Comparison of ENCODE assay signal across 9 cellular contexts in the genomic region with DNA sequence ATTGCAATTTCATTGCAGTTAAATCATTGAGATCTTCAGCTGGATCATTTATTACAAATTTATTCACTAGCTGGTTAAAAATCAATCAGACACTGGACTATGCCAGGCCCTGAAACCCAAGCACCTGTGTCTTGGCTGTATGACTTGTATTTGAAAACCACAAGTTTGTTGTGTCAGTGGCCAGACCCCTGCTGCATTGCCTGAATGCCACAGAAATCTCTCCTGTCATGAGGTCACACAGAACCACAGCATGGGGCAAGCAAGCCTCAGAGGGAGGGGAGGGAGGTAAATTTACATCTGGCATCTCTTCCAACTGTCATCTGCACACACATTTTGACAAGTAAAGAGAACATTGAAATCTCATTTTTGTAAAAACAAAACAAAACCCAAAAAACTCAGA.
DNase-seq lines count a peak whose midpoint lies in the region; ATAC-seq, FAIRE-seq and TF ChIP-seq lines count a peak whose summit lies in the region.
"Had no signal": no experiment of that assay in that cellular context is flagged by ENCODE, and none has a peak within 500 bp of the region (broad histone marks: within the 10 kb centered on the region; RNA-seq: fewer than 3 reads in every experiment).

No MANE protein-coding gene starts in this region.

- H3K9me3 Mint-ChIP-seq in astrocyte (ENCODE audit: unreplicated experiment): no peaks in the 10 kb centered on the region

- H3K79me2 ChIP-seq in astrocyte (ENCODE audit: insufficient read depth, low read length) (no peaks in the 10 kb centered on the region), OCI-LY7 (ENCODE audit: insufficient read depth, low read depth, low read length) (no peaks in the 10 kb centered on the region)

- no peaks in the 10 kb centered on the region for H4K20me1 ChIP-seq in BLaER1 treated with 17β-estradiol and CSF1 and Interleukin-3, amounts not matched to agents 10 nM and 100 nM
- H4K20me1 ChIP-seq in astrocyte (ENCODE audit: insufficient read depth, low read length) (no peaks in the 10 kb centered on the region), OCI-LY7 (ENCODE audit: insufficient read depth, low read length) (no peaks in the 10 kb centered on the region)

- no peak overlapping the region for H3K4me3 Mint-ChIP-seq in astrocyte (ENCODE audit: unreplicated experiment)

- no peaks in the 10 kb centered on the region for H3K27me3 Mint-ChIP-seq in astrocyte (ENCODE audit: low read depth, unreplicated experiment)

- FAIRE-seq in astrocyte (lab: Jason Lieb, UNC): peak; percentile 29

- no peaks in the 10 kb centered on the region for H3K27me3 ChIP-seq in BLaER1 treated with 17β-estradiol and CSF1 and Interleukin-3, amounts not matched to agents 10 nM and 100 nM
- H3K27me3 ChIP-seq in astrocyte (ENCODE audit: insufficient read depth, low read length): no peaks in the 10 kb centered on the region

- peaks cover 9 to 28% (median 17%) of the 10 kb centered on the region in 10 experiments for H3K4me1 ChIP-seq in BLaER1 treated with 17β-estradiol and CSF1 and Interleukin-3, amounts not matched to agents 10 nM and 100 nM
- H3K4me1 ChIP-seq in astrocyte (ENCODE audit: insufficient read depth, low read length) (peaks cover 14% of the 10 kb centered on the region), OCI-LY7 (ENCODE audit: insufficient read depth, low read length, poor library complexity, severe bottlenecking) (no peaks in the 10 kb centered on the region)

- peak overlapping the region; percentile 72 for H3K27ac Mint-ChIP-seq in astrocyte (ENCODE audit: unreplicated experiment)

- no peaks in the 10 kb centered on the region for H3K9me2 ChIP-seq in OCI-LY7 (ENCODE audit: insufficient read depth, low read length)

- H3K9ac ChIP-seq in BLaER1 treated with 17β-estradiol and CSF1 and Interleukin-3, amounts not matched to agents 10 nM and 100 nM: peak overlapping the region in 7 of 11 experiments; percentile 23 to 68 (median 55); a peak in 10 of 22 replicates
- H3K9ac ChIP-seq in astrocyte (ENCODE audit: low read length): no peak overlapping the region

- intact Hi-C loops in OCI-LY7 (cut with micrococcal nuclease; ENCODE audit: unreplicated experiment): no loop called here

- DNase-seq in astrocyte (ENCODE audit: low read depth): peak; percentile 83
- no peak for DNase-seq in NCI-H1048 (lab: John Stamatoyannopoulos, UW)
- no peak for DNase-seq in GM19240 (ENCODE audit: insufficient read length, low spot score)
- no peak for DNase-seq in OCI-LY7 (ENCODE audit: low spot score)
- no peak for DNase-seq in NCI-H1105 treated with DMSO at 0.1 percent for 48 hours (lab: John Stamatoyannopoulos, UW)

- H3K36me3 ChIP-seq in BLaER1 treated with 17β-estradiol and CSF1 and Interleukin-3, amounts not matched to agents 10 nM and 100 nM: peaks cover 0 to under 1% (median 0%) of the 10 kb centered on the region in 11 experiments; a peak in 2 of 22 replicates
- H3K36me3 ChIP-seq in astrocyte (ENCODE audit: insufficient read depth, low read length) (no peaks in the 10 kb centered on the region), OCI-LY7 (ENCODE audit: insufficient read depth, low read length) (no peaks in the 10 kb centered on the region)

- POLR2A ChIA-PET in OCI-LY7 (lab: Charles Lee): no interaction called here

- no TSS peak for BruUV-seq in OCI-LY7 (replicated peaks; lab: Mats Ljungman, UMichigan)

- peak overlapping the region in 8 of 11 experiments; percentile 60 to 81 (median 70); a peak in 15 of 22 replicates for H3K27ac ChIP-seq in BLaER1 treated with 17β-estradiol and CSF1 and Interleukin-3, amounts not matched to agents 10 nM and 100 nM
- no peak overlapping the region for H3K27ac ChIP-seq in astrocyte (ENCODE audit: low read depth, low read length)
- H3K27ac ChIP-seq in OCI-LY7 (ENCODE audit: low read depth, low read length, poor library complexity, severe bottlenecking): no peak overlapping the region
- H3K27ac ChIP-seq: VCaP had no signal

- H3K4me1 Mint-ChIP-seq in astrocyte (ENCODE audit: low read depth, unreplicated experiment): peaks cover 23% of the 10 kb centered on the region

- no peaks in the 10 kb centered on the region for H3K9me3 ChIP-seq in BLaER1 treated with 17β-estradiol and CSF1 and Interleukin-3, amounts not matched to agents 10 nM and 100 nM (replicated peaks in 1 of 11)
- no peaks in the 10 kb centered on the region for H3K9me3 ChIP-seq in astrocyte (ENCODE audit: insufficient read depth, low read depth, low read length)
- no peaks in the 10 kb centered on the region for H3K9me3 ChIP-seq in OCI-LY7 (ENCODE audit: low read length)

- H3K4me2 ChIP-seq in BLaER1 treated with 17β-estradiol and CSF1 and Interleukin-3, amounts not matched to agents 10 nM and 100 nM: peak overlapping the region in 9 of 11 experiments; percentile 44 to 73 (median 66); a peak in 17 of 22 replicates
- peak overlapping the region; percentile 13 for H3K4me2 ChIP-seq in astrocyte (ENCODE audit: low read length)
- H3K4me2 ChIP-seq in OCI-LY7 (ENCODE audit: low read length): no peak overlapping the region

- ATAC-seq in GM19467 (IDR thresholded peaks at IDR 0.05; ENCODE audit: unreplicated experiment): peak; percentile 98
- peak; percentile 91 for ATAC-seq in HG03342 (IDR thresholded peaks at IDR 0.05; ENCODE audit: unreplicated experiment)

- no peaks in the 10 kb centered on the region for H3K36me3 Mint-ChIP-seq in astrocyte (ENCODE audit: low read depth, unreplicated experiment)

- no peak overlapping the region for H2AFZ ChIP-seq in astrocyte (ENCODE audit: low read depth, low read length)
- H2AFZ ChIP-seq in OCI-LY7 (ENCODE audit: low read length): no peak overlapping the region

- no peak overlapping the region for H3K4me3 ChIP-seq in BLaER1 treated with 17β-estradiol and CSF1 and Interleukin-3, amounts not matched to agents 10 nM and 100 nM
- H3K4me3 ChIP-seq in astrocyte (ENCODE audit: insufficient read depth, low read depth, low read length): no peak overlapping the region
- no peak overlapping the region for H3K4me3 ChIP-seq in OCI-LY7 (ENCODE audit: low read depth, low read length, poor library complexity, severe bottlenecking)

- CTCF ChIA-PET in OCI-LY7 (lab: Charles Lee; ENCODE audit: unreplicated experiment): no interaction called here

- TF ChIP-seq CTCF in astrocyte (IDR thresholded peaks at IDR 0.05; ENCODE audit: insufficient read depth, low read depth, low read length) (no peak), OCI-LY7 (conservative IDR thresholded peaks at IDR 0.05; ENCODE audit: low read length) (no peak)

Comparison
In these comparisons a context has a peak if more than half of its experiments do, and no peak if none do; other contexts are left out.
1. H3K27ac ChIP-seq: peak in BLaER1 treated with 17β-estradiol and CSF1 and Interleukin-3, amounts not matched to agents 10 nM and 100 nM (8 of 11); none in astrocyte (single experiment) and OCI-LY7 (single experiment).